ENCODE assay signal across 9 cellular contexts in the genomic region with DNA sequence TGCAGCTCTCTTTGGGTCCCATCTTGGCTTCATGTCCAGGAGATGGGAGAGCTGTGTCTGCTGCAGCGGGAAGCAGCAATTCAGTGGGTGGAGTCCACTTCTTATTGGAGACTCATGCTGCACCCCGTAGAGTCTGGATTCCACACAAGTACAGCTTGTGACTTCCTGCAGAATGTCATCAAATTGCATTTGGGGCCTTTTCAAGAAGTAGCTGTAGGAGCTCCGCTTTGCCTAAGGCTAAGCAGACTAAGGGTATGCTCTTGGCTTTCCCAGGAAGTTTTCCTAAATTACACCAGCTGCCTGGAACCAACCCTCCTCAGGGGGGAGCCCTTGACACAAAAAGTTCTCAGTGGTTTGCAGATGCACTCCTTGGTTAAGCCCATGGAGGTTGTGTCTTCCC. TPM values are rescaled to one million over a fixed set of nuclear protein-coding genes. Genes with fewer than 3 reads are reported as not detected.
DNase-seq lines count a peak whose midpoint lies in the region; ATAC-seq and TF ChIP-seq lines count a peak whose summit lies in the region.
"Had no signal": no experiment of that assay in that cellular context is flagged by ENCODE, and none has a peak within 500 bp of the region (broad histone marks: within the 10 kb centered on the region; RNA-seq: fewer than 3 reads in every experiment).

No MANE protein-coding gene starts in this region.

- no peaks in the 10 kb centered on the region for H3K9me3 Mint-ChIP-seq in effector memory CD8-positive, alpha-beta T cell
- H3K9me3 Mint-ChIP-seq in CD8-positive, alpha-beta T cell: no peaks in the 10 kb centered on the region

- H3K27me3 ChIP-seq in DND-41 (ENCODE audit: insufficient read depth, low read length, poor library complexity) (peaks cover 4% of the 10 kb centered on the region), brain microvascular endothelial cell (replicated peaks) (no peaks in the 10 kb centered on the region)
- H3K27me3 ChIP-seq in CD8-positive, alpha-beta T cell (ENCODE audit: insufficient read depth, low read length): no peaks in the 10 kb centered on the region

- H3K4me1 ChIP-seq in DND-41 (ENCODE audit: insufficient read depth, low read length) (no peaks in the 10 kb centered on the region), mesodermal cell (ENCODE audit: control insufficient read depth, insufficient read depth, low read length, poor library complexity, severe bottlenecking) (no peaks in the 10 kb centered on the region)
- no peaks in the 10 kb centered on the region for H3K4me1 ChIP-seq in CD8-positive, alpha-beta T cell (ENCODE audit: insufficient read depth, low read length)

- H3K79me2 ChIP-seq in DND-41 (ENCODE audit: insufficient read depth, low read length): no peaks in the 10 kb centered on the region

- H3K4me3 ChIP-seq in DND-41 (ENCODE audit: low read depth in 1 of 2, low read length in 2 of 2) (no peak overlapping the region), brain microvascular endothelial cell (ENCODE audit: low read depth, low read length) (no peak overlapping the region), mesodermal cell (ENCODE audit: extremely low read depth, insufficient read depth, low read length, poor library complexity, severe bottlenecking) (no peak overlapping the region)
- H3K4me3 ChIP-seq in CD8-positive, alpha-beta T cell (ENCODE audit: low read depth, low read length): no peak overlapping the region

- peaks cover 2 to 4% of the 10 kb centered on the region in 2 donors for H3K4me1 Mint-ChIP-seq in effector memory CD8-positive, alpha-beta T cell (ENCODE audit: low read depth in 2 of 2)
- peaks cover 3% of the 10 kb centered on the region for H3K4me1 Mint-ChIP-seq in CD8-positive, alpha-beta T cell (ENCODE audit: low read depth)

- H3K9me3 ChIP-seq in DND-41 (ENCODE audit: insufficient read depth, low read length, severe bottlenecking) (no peaks in the 10 kb centered on the region), mesodermal cell (ENCODE audit: control insufficient read depth, low read length) (no peaks in the 10 kb centered on the region)
- H3K9me3 ChIP-seq in CD8-positive, alpha-beta T cell (ENCODE audit: low read length): no peaks in the 10 kb centered on the region

- no peak overlapping the region for H3K4me3 Mint-ChIP-seq in effector memory CD8-positive, alpha-beta T cell
- H3K4me3 Mint-ChIP-seq in CD8-positive, alpha-beta T cell: no peak overlapping the region

- CTCF ChIA-PET in CD8-positive, alpha-beta T cell (lab: Charles Lee): interaction anchor here (1.4 to 4.7 kb wide), 2 partner anchors 17 to 55 kb away, joined by 4 to 22 read pairs; partner anchors contain the start of gene MKNK1

- in situ Hi-C loops in brain microvascular endothelial cell (cut with HindIII; ENCODE audit: low pct_ligation_motif_present, low sequenced_read_pairs): no loop called here

- H3K4me2 ChIP-seq in DND-41 (ENCODE audit: insufficient read depth, low read length): no peak overlapping the region

- no peaks in the 10 kb centered on the region for H4K20me1 ChIP-seq in DND-41 (ENCODE audit: insufficient read depth, low read length)

- H3K27ac Mint-ChIP-seq in effector memory CD8-positive, alpha-beta T cell: no peak overlapping the region
- no peak overlapping the region for H3K27ac Mint-ChIP-seq in CD8-positive, alpha-beta T cell

- intact Hi-C loops in CD8-positive, alpha-beta T cell (cut with DNase I, micrococcal nuclease): no loop called here

- H3K27me3 Mint-ChIP-seq in effector memory CD8-positive, alpha-beta T cell: no peaks in the 10 kb centered on the region
- H3K27me3 Mint-ChIP-seq in CD8-positive, alpha-beta T cell (ENCODE audit: low read depth): no peaks in the 10 kb centered on the region

- TF ChIP-seq POLR2A in GM18505 (IDR thresholded peaks at IDR 0.05; ENCODE audit: borderline replicate concordance, extremely low read depth, insufficient read depth, insufficient read length): no peak

- WGBS in mesodermal cell (ENCODE audit: insufficient coverage in 2 of 2), 2 experiments: 86 to 95% methylated on average over 2 to 3 of the region's 3 CpGs

- H3K36me3 Mint-ChIP-seq in effector memory CD8-positive, alpha-beta T cell (ENCODE audit: insufficient read depth): no peaks in the 10 kb centered on the region
- peaks cover under 1% of the 10 kb centered on the region for H3K36me3 Mint-ChIP-seq in CD8-positive, alpha-beta T cell

- ATAC-seq in DND-41 (ENCODE audit: insufficient read depth, low read depth) (0 out of 3 replicates have a peak, but pooled peaks have one; percentile 29), GM19023 (IDR thresholded peaks at IDR 0.05; ENCODE audit: unreplicated experiment) (no peak), GM18505 (IDR thresholded peaks at IDR 0.05; ENCODE audit: unreplicated experiment) (no peak)
- ATAC-seq in effector memory CD8-positive, alpha-beta T cell (replicated peaks): no peak
- ATAC-seq in CD8-positive, alpha-beta T cell: no peak

- DNase-seq in DND-41 (no peak), brain microvascular endothelial cell (peak; percentile 31)
- no peak for DNase-seq in effector memory CD8-positive, alpha-beta T cell
- no peak for DNase-seq in CD8-positive, alpha-beta T cell

- peak; percentile 54 for TF ChIP-seq CTCF in DND-41 (IDR thresholded peaks at IDR 0.05; ENCODE audit: borderline replicate concordance, extremely low read depth, low read length, poor library complexity, severe bottlenecking)
- peak; percentile 70 for TF ChIP-seq CTCF in LNCAP (IDR thresholded peaks at IDR 0.05)
- TF ChIP-seq CTCF in brain microvascular endothelial cell (IDR thresholded peaks at IDR 0.05; ENCODE audit: low read depth, low read length, missing control alignments): peak; percentile 68
- no peak for TF ChIP-seq CTCF in CD8-positive, alpha-beta T cell (IDR thresholded peaks at IDR 0.05)

- H3K27ac ChIP-seq in DND-41 (ENCODE audit: low read length) (no peak overlapping the region), brain microvascular endothelial cell (peak overlapping the region; percentile 7), mesodermal cell (ENCODE audit: low read depth, low read length, severe bottlenecking) (peak overlapping the region; percentile 19)
- no peak overlapping the region for H3K27ac ChIP-seq in CD8-positive, alpha-beta T cell (ENCODE audit: low read depth, low read length)

- H3K36me3 ChIP-seq in DND-41 (ENCODE audit: insufficient read depth, low read length) (no peaks in the 10 kb centered on the region), brain microvascular endothelial cell (replicated peaks) (no peaks in the 10 kb centered on the region), mesodermal cell (ENCODE audit: control insufficient read depth, insufficient read depth, low read length) (no peaks in the 10 kb centered on the region)
- H3K36me3 ChIP-seq in CD8-positive, alpha-beta T cell (ENCODE audit: insufficient read depth, low read length): no peaks in the 10 kb centered on the region

- POLR2A ChIA-PET in CD8-positive, alpha-beta T cell (lab: Charles Lee): no interaction called here

- no peak overlapping the region for H2AFZ ChIP-seq in DND-41 (ENCODE audit: low read depth, low read length)

- H3K9ac ChIP-seq in DND-41 (ENCODE audit: low read depth, low read length): no peak overlapping the region

RNA-seq across cellular contexts. Expression of gene MOB3C, which starts 5.7 kb away (rescaled TPM):
- 5.2 TPM for polyA plus RNA-seq in mesodermal cell (2013, experiment 1 of 2)
- 4.7 TPM for polyA plus RNA-seq in mesodermal cell (2013, experiment 2 of 2)
- 1 to 10 TPM; 8.0 to 8.6 TPM for total RNA-seq in CD8-positive, alpha-beta T cell

RNA-seq across cellular contexts. Expression of gene MKNK1, which starts 18.3 kb away (rescaled TPM):
- 23.1 TPM for polyA plus RNA-seq in mesodermal cell (2013, experiment 1 of 2)
- polyA plus RNA-seq in mesodermal cell (2013, experiment 2 of 2): 16.0 TPM
- 10 to 100 TPM; 30.3 to 30.6 TPM for total RNA-seq in CD8-positive, alpha-beta T cell

RNA-seq across cellular contexts. Expression of gene ATPAF1, which starts 45.8 kb away (rescaled TPM):
- 37.7 TPM for polyA plus RNA-seq in mesodermal cell (2013, experiment 1 of 2)
- polyA plus RNA-seq in mesodermal cell (2013, experiment 2 of 2): 44.5 TPM
- total RNA-seq in CD8-positive, alpha-beta T cell: 10 to 100 TPM in 1 of 2 experiments, 1 to 10 TPM in 1; 8.3 to 10.5 TPM

RNA-seq across cellular contexts. Expression of gene TEX38, which starts 49.3 kb away (rescaled TPM):
- not detected for polyA plus RNA-seq in mesodermal cell (2013, experiment 1 of 2)
- not detected for polyA plus RNA-seq in mesodermal cell (2013, experiment 2 of 2)
- not detected for total RNA-seq in CD8-positive, alpha-beta T cell
- polyA plus RNA-seq: adipose tissue had no signal

Comparison
In these comparisons a context has a peak if more than half of its experiments do, and no peak if none do; other contexts are left out.
1. H3K27ac ChIP-seq: peak in brain microvascular endothelial cell (single experiment) and mesodermal cell (single experiment); none in DND-41 (single experiment) and CD8-positive, alpha-beta T cell (single experiment).